7 cellular contexts compared by ENCODE assay signal in genomic region chr9:22446950-22447606, GRCh38. TPM values are rescaled to one million over a fixed set of nuclear protein-coding genes. Genes with fewer than 3 reads are reported as not detected.
DNase-seq lines count a peak whose midpoint lies in the region; ATAC-seq and TF ChIP-seq lines count a peak whose summit lies in the region.

No MANE protein-coding gene starts in this region.

- peak; percentile 21 for DNase-seq in NCI-H510A (lab: John Stamatoyannopoulos, UW)
- peak; percentile 41 for DNase-seq in activated naive CD4-positive, alpha-beta T cell treated with anti-CD3 and anti-CD28 coated beads, Interleukin-2, amount 10 ng/mL, durations not matched to agents 7 days and 5 days
- peak; percentile 74 for DNase-seq in glutamatergic neuron
- DNase-seq in omental fat pad (ENCODE audit: low spot score) = no peak
- peak; percentile 65 to 78 for DNase-seq in aorta

- H3K36me3 Mint-ChIP-seq in activated naive CD4-positive, alpha-beta T cell treated with anti-CD3 and anti-CD28 coated beads, Interleukin-2, amount 10 ng/mL, durations not matched to agents 7 days and 5 days = no peaks in the 10 kb centered on the region
- no peaks in the 10 kb centered on the region for H3K36me3 Mint-ChIP-seq in glutamatergic neuron (ENCODE audit: unreplicated experiment)

- H3K4me1 ChIP-seq in aorta (ENCODE audit: control insufficient read depth in 1 of 2, insufficient read depth in 2 of 2, low read length in 2 of 2) = peaks cover 0 to 4% of the 10 kb centered on the region in 2 donors

- ATAC-seq in GM18499 (IDR thresholded peaks at IDR 0.05; ENCODE audit: insufficient read depth, unreplicated experiment) (peak; percentile 68), HG02970 (IDR thresholded peaks at IDR 0.05; ENCODE audit: low FRiP score, unreplicated experiment) (peak; percentile 55), omental fat pad (ENCODE audit: low FRiP score) (peak; percentile 77), aorta (ENCODE audit: low FRiP score) (peak; percentile 87)

- H3K27ac ChIP-seq in aorta (ENCODE audit: low read depth in 1 of 2, low read length in 2 of 2) = peak overlapping the region in 1 of 2 donors; percentile 74

- 0% methylated on average over 59 to 70 of the region's 70 CpGs for WGBS in aorta, 2 donors

- CTCF ChIA-PET in activated naive CD4-positive, alpha-beta T cell treated with anti-CD3 and anti-CD28 coated beads, Interleukin-2, amount 10 ng/mL, durations not matched to agents 7 days and 5 days (lab: Charles Lee) = interaction anchor here (0.7 to 1.5 kb wide), 2 partner anchors 23 to 462 kb away, joined by 3 read pairs; no protein-coding TSS in a partner anchor

- H3K4me1 Mint-ChIP-seq in activated naive CD4-positive, alpha-beta T cell treated with anti-CD3 and anti-CD28 coated beads, Interleukin-2, amount 10 ng/mL, durations not matched to agents 7 days and 5 days = peaks cover 4% of the 10 kb centered on the region
- H3K4me1 Mint-ChIP-seq in glutamatergic neuron (ENCODE audit: low read depth, unreplicated experiment) = peaks cover 7% of the 10 kb centered on the region

- H3K27me3 ChIP-seq in aorta (ENCODE audit: control insufficient read depth in 1 of 2, insufficient read depth in 2 of 2, low read length in 1 of 2) = no peaks in the 10 kb centered on the region

- no peaks in the 10 kb centered on the region for H3K9me3 ChIP-seq in aorta (ENCODE audit: control insufficient read depth, low read length)

- TF ChIP-seq CTCF in glutamatergic neuron (IDR thresholded peaks at IDR 0.05; ENCODE audit: partially characterized antibody, unreplicated experiment) (peak; percentile 21), omental fat pad (IDR thresholded peaks at IDR 0.05) (no peak)

- H3K27ac Mint-ChIP-seq in activated naive CD4-positive, alpha-beta T cell treated with anti-CD3 and anti-CD28 coated beads, Interleukin-2, amount 10 ng/mL, durations not matched to agents 7 days and 5 days = no peak overlapping the region
- peak overlapping the region; percentile 75 for H3K27ac Mint-ChIP-seq in glutamatergic neuron (ENCODE audit: unreplicated experiment)

- H3K9me3 Mint-ChIP-seq in activated naive CD4-positive, alpha-beta T cell treated with anti-CD3 and anti-CD28 coated beads, Interleukin-2, amount 10 ng/mL, durations not matched to agents 7 days and 5 days = no peaks in the 10 kb centered on the region
- peaks cover 7% of the 10 kb centered on the region for H3K9me3 Mint-ChIP-seq in glutamatergic neuron (ENCODE audit: unreplicated experiment)

- peak overlapping the region; percentile 51 to 73 for H3K4me3 ChIP-seq in aorta (ENCODE audit: low read length in 2 of 2)

- peak overlapping the region; percentile 23 for H3K4me3 Mint-ChIP-seq in activated naive CD4-positive, alpha-beta T cell treated with anti-CD3 and anti-CD28 coated beads, Interleukin-2, amount 10 ng/mL, durations not matched to agents 7 days and 5 days
- peak overlapping the region; percentile 98 for H3K4me3 Mint-ChIP-seq in glutamatergic neuron (ENCODE audit: unreplicated experiment)

- H3K36me3 ChIP-seq in aorta (ENCODE audit: control insufficient read depth in 1 of 2, insufficient read depth in 2 of 2, low read length in 1 of 2) = no peaks in the 10 kb centered on the region

- intact Hi-C loops in aorta (cut with DNase I) = loop anchor here in 1 of 2 donors (10.0 kb wide), 1 partner anchor 632 kb away; no protein-coding TSS in a partner anchor

- H3K27me3 Mint-ChIP-seq in activated naive CD4-positive, alpha-beta T cell treated with anti-CD3 and anti-CD28 coated beads, Interleukin-2, amount 10 ng/mL, durations not matched to agents 7 days and 5 days = peaks cover 40% of the 10 kb centered on the region
- peaks cover 2% of the 10 kb centered on the region for H3K27me3 Mint-ChIP-seq in glutamatergic neuron (ENCODE audit: unreplicated experiment)

RNA-seq across cellular contexts. Expression of gene DMRTA1, which starts 0.5 kb away (rescaled TPM):
- total RNA-seq in glutamatergic neuron (ENCODE audit: unreplicated experiment) (30.1 TPM), omental fat pad (1 to 10 TPM; 1.4 to 4.1 (median 2.6) TPM), aorta (under 1 TPM; 0.13 to 0.39 TPM)
- polyA plus RNA-seq in aorta = not detected
